Comparison of ENCODE assay signal across 8 cellular contexts in the genomic region with DNA sequence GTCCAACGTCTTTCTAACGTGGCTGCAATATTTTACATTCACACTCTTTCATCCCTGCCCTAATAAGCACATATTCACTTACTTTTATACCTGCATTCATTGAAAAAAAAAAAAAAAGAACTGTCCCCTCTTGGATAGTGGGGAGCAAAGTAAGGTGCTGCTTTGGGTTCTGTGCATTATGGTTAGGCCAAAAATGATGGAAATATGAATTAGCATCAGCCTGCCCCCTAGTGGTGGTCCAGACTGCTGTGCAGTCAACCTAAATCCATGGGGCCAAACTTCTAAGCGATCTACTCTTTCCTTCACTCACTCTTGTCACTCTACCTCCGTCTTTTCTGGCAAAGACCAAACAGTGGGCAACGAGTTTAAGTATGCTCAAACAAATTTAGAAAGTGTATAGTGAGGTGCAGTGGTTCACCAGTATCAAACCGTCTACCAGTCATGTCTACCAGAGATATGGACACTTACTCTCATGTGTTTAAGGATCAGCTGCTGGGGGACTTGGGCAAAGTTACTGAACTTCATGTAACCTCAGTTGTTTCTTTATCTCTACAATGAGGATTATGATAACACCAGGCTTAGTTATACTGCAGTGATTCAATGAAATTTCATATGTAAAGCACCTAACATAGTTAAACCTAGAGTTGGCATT.
DNase-seq lines count a peak whose midpoint lies in the region; ATAC-seq and TF ChIP-seq lines count a peak whose summit lies in the region.

No MANE protein-coding gene starts in this region.

- H3K27ac ChIP-seq in esophagus muscularis mucosa (replicated peaks in 1 of 4) (no peak overlapping the region), aorta (ENCODE audit: low read depth in 1 of 2, low read length in 2 of 2) (no peak overlapping the region)

- in situ Hi-C loops in SK-MEL-5 (cut with HindIII; ENCODE audit: low pct_unique_long_range_greater_than_20kb, low sequenced_read_pairs), result no loop called here

- H3K4me1 ChIP-seq in esophagus muscularis mucosa, result no peaks in the 10 kb centered on the region
- H3K4me1 ChIP-seq in aorta (ENCODE audit: control insufficient read depth in 1 of 2, insufficient read depth in 2 of 2, low read length in 2 of 2), result no peaks in the 10 kb centered on the region

- TF ChIP-seq CTCF in GM06990 (IDR thresholded peaks at IDR 0.05; ENCODE audit: insufficient read depth, low read length, poor library complexity, severe bottlenecking), result peak; percentile 84
- TF ChIP-seq CTCF in esophagus muscularis mucosa (IDR thresholded peaks at IDR 0.05), result peak; percentile 22 to 67 (median 48)

- no peak for TF ChIP-seq EP300 in esophagus muscularis mucosa (IDR thresholded peaks at IDR 0.05)

- no peak for DNase-seq in GM06990 (ENCODE audit: extremely low read depth, insufficient read length)
- DNase-seq in SK-MEL-5 (ENCODE audit: low read depth, low spot score), result peak; percentile 64
- no peak for DNase-seq in esophagus muscularis mucosa (ENCODE audit: extremely low spot score)
- peak; percentile 20 for DNase-seq in pons (ENCODE audit: low spot score)
- DNase-seq in aorta, result no peak
- no peak for DNase-seq in NCI-H2227 (lab: John Stamatoyannopoulos, UW; ENCODE audit: unreplicated experiment)

- TF ChIP-seq POLR2A in esophagus muscularis mucosa (IDR thresholded peaks at IDR 0.05; ENCODE audit: low read depth), result no peak

- 84% methylated on average over 6 of the region's 6 CpGs for WGBS in esophagus muscularis mucosa
- 77 to 80% methylated on average over 6 of the region's 6 CpGs for WGBS in aorta, 2 donors

- no peaks in the 10 kb centered on the region for H3K9me3 ChIP-seq in esophagus muscularis mucosa
- H3K9me3 ChIP-seq in aorta (ENCODE audit: control insufficient read depth, low read length), result no peaks in the 10 kb centered on the region

- H3K4me3 ChIP-seq in GM06990 (replicated peaks; ENCODE audit: low read depth, low read length) (no peak overlapping the region), esophagus muscularis mucosa (no peak overlapping the region), aorta (ENCODE audit: low read length in 2 of 2) (no peak overlapping the region)

- H3K27me3 ChIP-seq in GM06990 (replicated peaks; ENCODE audit: control insufficient read depth, insufficient read depth, low read length), result no peaks in the 10 kb centered on the region
- H3K27me3 ChIP-seq in esophagus muscularis mucosa, result no peaks in the 10 kb centered on the region
- no peaks in the 10 kb centered on the region for H3K27me3 ChIP-seq in aorta (ENCODE audit: control insufficient read depth in 1 of 2, insufficient read depth in 2 of 2, low read length in 1 of 2)

- ATAC-seq in GM19452 (IDR thresholded peaks at IDR 0.05; ENCODE audit: unreplicated experiment) (peak; percentile 84), HG03378 (IDR thresholded peaks at IDR 0.05; ENCODE audit: unreplicated experiment) (peak; percentile 89), aorta (ENCODE audit: low FRiP score) (no peak)

- no peaks in the 10 kb centered on the region for H3K36me3 ChIP-seq in GM06990 (ENCODE audit: control insufficient read depth, insufficient read depth, low read length)
- no peaks in the 10 kb centered on the region for H3K36me3 ChIP-seq in esophagus muscularis mucosa
- H3K36me3 ChIP-seq in aorta (ENCODE audit: control insufficient read depth in 1 of 2, insufficient read depth in 2 of 2, low read length in 1 of 2), result no peaks in the 10 kb centered on the region

- intact Hi-C loops in esophagus muscularis mucosa (cut with DNase I) (no loop called here), aorta (cut with DNase I) (loop anchor here in 1 of 2 donors (10.0 kb wide), 1 partner anchor 1505 kb away; no protein-coding TSS in a partner anchor)

Comparison
In these comparisons a context has a peak if more than half of its experiments do, and no peak if none do; other contexts are left out.
1. DNase-seq: peak in SK-MEL-5 (single experiment) and pons (single experiment); none in GM06990 (single experiment), esophagus muscularis mucosa (single experiment), aorta (0 of 2) and NCI-H2227 (single experiment).